2 cellular contexts compared by ENCODE assay signal in genomic region chr2:175233135-175233719, GRCh38.
A peak's percentile ranks its signal among the peaks of the same experiment; 100 is the strongest.
TF ChIP-seq lines count a peak whose summit lies in the region.

No MANE protein-coding gene starts in this region.

TF ChIP-seq in HEK293, 187 proteins besides CTCF, POLR2A, EP300 and RAD21 (continued from another document and continues in another):
- TF ChIP-seq ZNF148 (tag by site-specific recombination; IDR thresholded peaks at IDR 0.05; ENCODE audit: borderline replicate concordance) (no peak), ZNF398 (tag by site-specific recombination; IDR thresholded peaks at IDR 0.05) (peak; percentile 37; the same call in 1 of the 2 replicates), ZNF362 (tag by site-specific recombination; IDR thresholded peaks at IDR 0.05) (peak; percentile 66), ZBTB7A (tag by site-specific recombination; IDR thresholded peaks at IDR 0.05; ENCODE audit: low read depth) (no peak), ZNF24 (tag by site-specific recombination; IDR thresholded peaks at IDR 0.05) (peak; percentile 27; the same call in 1 of the 2 replicates), ZNF501 (tag by site-specific recombination; IDR thresholded peaks at IDR 0.05) (peak; percentile 61; the same call in 1 of the 2 replicates), ZSCAN30 (tag by site-specific recombination; IDR thresholded peaks at IDR 0.05) (no peak), ZBTB20 (tag by site-specific recombination; IDR thresholded peaks at IDR 0.05) (peak; percentile 36; the same call in 1 of the 2 replicates), ZNF549 (tag by site-specific recombination; IDR thresholded peaks at IDR 0.05) (no peak), ZNF350 (tag by site-specific recombination; IDR thresholded peaks at IDR 0.05) (no peak), ZNF843 (tag by site-specific recombination; IDR thresholded peaks at IDR 0.05) (peak; percentile 95), KLF10 (tag by site-specific recombination; IDR thresholded peaks at IDR 0.05) (peak; percentile 56), ZNF692 (tag by site-specific recombination; IDR thresholded peaks at IDR 0.05) (0 out of 2 replicates have a peak, but pooled peaks have one; percentile 21), ZNF654 (tag by site-specific recombination; IDR thresholded peaks at IDR 0.05; ENCODE audit: low read depth) (0 out of 2 replicates have a peak, but pooled peaks have one; percentile 2), ZNF202 (tag by site-specific recombination; IDR thresholded peaks at IDR 0.05; ENCODE audit: borderline replicate concordance) (no peak), KLF7 (tag by site-specific recombination; IDR thresholded peaks at IDR 0.05; ENCODE audit: borderline replicate concordance) (no peak), ZNF324 (tag by site-specific recombination; IDR thresholded peaks at IDR 0.05) (no peak), KLF9 (tag by site-specific recombination; IDR thresholded peaks at IDR 0.05; ENCODE audit: low read depth) (no peak), SP7 (tag by site-specific recombination; IDR thresholded peaks at IDR 0.05) (peak; percentile 88), ZNF121 (tag by site-specific recombination; IDR thresholded peaks at IDR 0.05) (no peak), IKZF3 (tag by site-specific recombination; IDR thresholded peaks at IDR 0.05) (peak; percentile 66; the same call in 1 of the 2 replicates), FEZF1 (tag by site-specific recombination; IDR thresholded peaks at IDR 0.05) (peak; percentile 89), ZNF580 (tag by site-specific recombination; IDR thresholded peaks at IDR 0.05) (peak; percentile 37; the same call in 1 of the 2 replicates), SP2 (tag by site-specific recombination; IDR thresholded peaks at IDR 0.05) (peak; percentile 14; the same call in 1 of the 2 replicates), ZXDB (tag by site-specific recombination; IDR thresholded peaks at IDR 0.05) (peak; percentile 63; the same call in 1 of the 2 replicates)

TF ChIP-seq in SK-N-SH treated with all-trans-retinoic acid at 6 μM for 48 hours, 23 proteins besides CTCF, POLR2A, EP300 and RAD21 (continued from another document):
- TF ChIP-seq PATZ1 (CRISPR knock-in tag; IDR thresholded peaks at IDR 0.05; ENCODE audit: borderline replicate concordance) = no peak
- no peak for TF ChIP-seq RARB (CRISPR knock-in tag; IDR thresholded peaks at IDR 0.05)
- TF ChIP-seq, protein P1, sequence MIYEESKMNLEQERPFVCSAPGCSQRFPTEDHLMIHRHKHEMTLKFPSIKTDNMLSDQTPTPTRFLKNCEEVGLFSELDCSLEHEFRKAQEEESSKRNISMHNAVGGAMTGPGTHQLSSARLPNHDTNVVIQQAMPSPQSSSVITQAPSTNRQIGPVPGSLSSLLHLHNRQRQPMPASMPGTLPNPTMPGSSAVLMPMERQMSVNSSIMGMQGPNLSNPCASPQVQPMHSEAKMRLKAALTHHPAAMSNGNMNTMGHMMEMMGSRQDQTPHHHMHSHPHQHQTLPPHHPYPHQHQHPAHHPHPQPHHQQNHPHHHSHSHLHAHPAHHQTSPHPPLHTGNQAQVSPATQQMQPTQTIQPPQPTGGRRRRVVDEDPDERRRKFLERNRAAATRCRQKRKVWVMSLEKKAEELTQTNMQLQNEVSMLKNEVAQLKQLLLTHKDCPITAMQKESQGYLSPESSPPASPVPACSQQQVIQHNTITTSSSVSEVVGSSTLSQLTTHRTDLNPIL (CRISPR knock-in tag; IDR thresholded peaks at IDR 0.05; ENCODE audit: low read depth) = 0 out of 2 replicates have a peak, but pooled peaks have one; percentile 37
- no peak for TF ChIP-seq ARNTL (CRISPR knock-in tag; IDR thresholded peaks at IDR 0.05; ENCODE audit: borderline replicate concordance, low read depth)
- no peak for TF ChIP-seq OSR1 (CRISPR knock-in tag; IDR thresholded peaks at IDR 0.05)
- no peak for TF ChIP-seq POU6F1 (CRISPR knock-in tag; IDR thresholded peaks at IDR 0.05; ENCODE audit: borderline replicate concordance, low read depth)
- no peak for TF ChIP-seq ZNF70 (CRISPR knock-in tag; IDR thresholded peaks at IDR 0.05)
- TF ChIP-seq CSRNP3 (CRISPR knock-in tag; IDR thresholded peaks at IDR 0.05) = no peak
- no peak for TF ChIP-seq TCF4 (CRISPR knock-in tag; IDR thresholded peaks at IDR 0.05; ENCODE audit: borderline replicate concordance)
- TF ChIP-seq BACH2 (CRISPR knock-in tag; IDR thresholded peaks at IDR 0.05; ENCODE audit: borderline replicate concordance) = no peak
- no peak for TF ChIP-seq CSDC2 (CRISPR knock-in tag; IDR thresholded peaks at IDR 0.05)
- TF ChIP-seq SNAI2 (CRISPR knock-in tag; IDR thresholded peaks at IDR 0.05) = no peak
- TF ChIP-seq ZFP3 (CRISPR knock-in tag; IDR thresholded peaks at IDR 0.05) = no peak
